ENCODE assay signal across 12 cellular contexts in the genomic region with DNA sequence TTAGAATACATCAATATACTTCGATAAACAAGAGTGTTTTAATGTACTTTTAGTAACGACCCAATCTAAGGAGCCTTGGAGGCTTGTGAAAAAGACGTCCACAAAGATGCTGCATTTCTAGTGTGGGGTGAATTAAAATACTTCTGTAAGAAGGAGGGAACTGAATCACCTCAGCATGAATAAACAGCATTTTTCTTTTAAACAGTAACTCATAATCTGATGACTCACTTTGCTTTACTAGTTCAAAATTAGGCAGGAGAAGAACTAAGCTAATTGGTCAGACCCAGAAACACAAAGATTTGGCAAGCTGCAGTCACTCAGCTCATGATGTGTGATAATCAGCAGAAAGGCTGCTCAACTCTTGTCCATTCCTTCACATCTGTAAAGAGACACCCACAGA. TPM values are rescaled to one million over a fixed set of nuclear protein-coding genes. Genes with fewer than 3 reads are reported as not detected.
A peak's percentile ranks its signal among the peaks of the same experiment; 100 is the strongest.
DNase-seq lines count a peak whose midpoint lies in the region; ATAC-seq and TF ChIP-seq lines count a peak whose summit lies in the region.
"Had no signal": no experiment of that assay in that cellular context is flagged by ENCODE, and none has a peak within 500 bp of the region (broad histone marks: within the 10 kb centered on the region; RNA-seq: fewer than 3 reads in every experiment).

No MANE protein-coding gene starts in this region.

- H2BK5ac ChIP-seq in mesenchymal stem cell (ENCODE audit: low read depth, low read length, poor library complexity, severe bottlenecking), result no peak overlapping the region

- ATAC-seq in heart right ventricle, result no peak

- no peak overlapping the region for H4K91ac ChIP-seq in mesenchymal stem cell (ENCODE audit: low read length)

- no peak overlapping the region for H2BK15ac ChIP-seq in mesenchymal stem cell (ENCODE audit: low read depth, poor library complexity, severe bottlenecking)

- H3K18ac ChIP-seq in mesenchymal stem cell (ENCODE audit: low read depth in 1 of 2, low read length in 2 of 2), result no peak overlapping the region

- no peak overlapping the region for H2AFZ ChIP-seq in mesenchymal stem cell (ENCODE audit: low read depth, low read length)

- DNase-seq in NOMO-1 treated with DMSO at 0.1 percent for 48 hours (lab: John Stamatoyannopoulos, UW; ENCODE audit: unreplicated experiment) (peak; percentile 17), NOMO-1 (lab: John Stamatoyannopoulos, UW; ENCODE audit: unreplicated experiment in 2 of 2) (no peak), HCEC 1CT (peak; percentile 90), cardiac fibroblast (ENCODE audit: low read depth in 2 of 2) (peak; percentile 65 to 67), mesenchymal stem cell (peak; percentile 32), cortex of kidney (lab: John Stamatoyannopoulos, UW) (no peak), NCI-H1048 (lab: John Stamatoyannopoulos, UW) (no peak), heart right ventricle (no peak)
- DNase-seq: NCI-H226; SHP77 treated with DMSO at 0.1 percent for 48 hours; stimulated activated naive CD4-positive, alpha-beta T cell had no signal

- peaks cover 31 to 98% of the 10 kb centered on the region in 2 experiments for H3K36me3 ChIP-seq in mesenchymal stem cell (ENCODE audit: control insufficient read depth in 1 of 2, insufficient read depth in 2 of 2, low read depth in 1 of 2, low read length in 2 of 2)
- H3K36me3 ChIP-seq in heart right ventricle, result peaks cover 0 to 100% (median 70%) of the 10 kb centered on the region in 9 donors

- H3K9me3 ChIP-seq in mesenchymal stem cell (ENCODE audit: control insufficient read depth, low read length), result no peaks in the 10 kb centered on the region
- H3K9me3 ChIP-seq in heart right ventricle, result no peaks in the 10 kb centered on the region

- H3K27me3 ChIP-seq in mesenchymal stem cell (ENCODE audit: control insufficient read depth in 1 of 2, insufficient read depth in 1 of 2, low read length in 2 of 2) (no peaks in the 10 kb centered on the region), heart right ventricle (no peaks in the 10 kb centered on the region)

- no peak overlapping the region for H3K4me3 ChIP-seq in cardiac fibroblast (replicated peaks in 1 of 2; ENCODE audit: low read depth in 2 of 2, low read length in 2 of 2)
- no peak overlapping the region for H3K4me3 ChIP-seq in mesenchymal stem cell (ENCODE audit: insufficient read depth in 1 of 2, low read depth in 1 of 2, low read length in 2 of 2)
- H3K4me3 ChIP-seq in heart right ventricle, result no peak overlapping the region

- H3K23ac ChIP-seq in mesenchymal stem cell (ENCODE audit: low read length in 2 of 2), result no peak overlapping the region

- intact Hi-C loops in heart right ventricle (cut with DNase I), result no loop called here

- H2BK12ac ChIP-seq in mesenchymal stem cell (ENCODE audit: low read length in 2 of 2), result no peak overlapping the region

- no peak overlapping the region for H3K4ac ChIP-seq in mesenchymal stem cell (ENCODE audit: low read depth in 1 of 2, low read length in 2 of 2)

- no CpG with 5 or more reads among the region's 3 CpGs for WGBS in mesenchymal stem cell
- WGBS in heart right ventricle, 2 donors, result 73 to 85% methylated on average over 3 of the region's 3 CpGs

- peaks cover 1% of the 10 kb centered on the region for H3K4me1 ChIP-seq in mesenchymal stem cell (ENCODE audit: control insufficient read depth, insufficient read depth, low read depth, low read length)
- H3K4me1 ChIP-seq in heart right ventricle, result peaks cover 0 to 20% (median 0%) of the 10 kb centered on the region in 9 donors

- H3K14ac ChIP-seq in mesenchymal stem cell (ENCODE audit: low read length in 2 of 2), result no peak overlapping the region

- no peak overlapping the region for H3K4me2 ChIP-seq in mesenchymal stem cell (ENCODE audit: low read length, poor library complexity, severe bottlenecking)

- no peak overlapping the region for H2AK5ac ChIP-seq in mesenchymal stem cell (ENCODE audit: low read length, severe bottlenecking)

- H2BK120ac ChIP-seq in mesenchymal stem cell (ENCODE audit: low read depth, low read length), result no peak overlapping the region

- peak overlapping the region; percentile 45 for H3K9ac ChIP-seq in mesenchymal stem cell (ENCODE audit: low read length)

- H4K8ac ChIP-seq in mesenchymal stem cell (ENCODE audit: low read length), result no peak overlapping the region

- H3K79me1 ChIP-seq in mesenchymal stem cell (replicated peaks; ENCODE audit: low read length, poor library complexity, severe bottlenecking), result peaks cover 28% of the 10 kb centered on the region

- TF ChIP-seq CTCF in cardiac fibroblast (IDR thresholded peaks at IDR 0.05; ENCODE audit: low read depth, low read length) (no peak), heart right ventricle (IDR thresholded peaks at IDR 0.05) (no peak)

- peak overlapping the region; percentile 52 for H3K27ac ChIP-seq in mesenchymal stem cell (ENCODE audit: low read length, poor library complexity, severe bottlenecking)
- no peak overlapping the region for H3K27ac ChIP-seq in heart right ventricle

RNA-seq across cellular contexts. Expression of a gene that starts 24.2 kb away (rescaled TPM):
- polyA plus RNA-seq in mesenchymal stem cell (2013, experiment 1 of 2), result 97.0 TPM
- polyA plus RNA-seq in mesenchymal stem cell (2013, experiment 2 of 2), result 102 TPM
- total RNA-seq in heart right ventricle, result 100 to 1,000 TPM; 224 to 287 (median 259) TPM
- 10 to 100 TPM; 36.7 to 60.2 TPM for polyA plus RNA-seq in heart right ventricle

RNA-seq across cellular contexts. Expression of a gene that starts 33.9 kb away (rescaled TPM):
- polyA plus RNA-seq in mesenchymal stem cell (2013, experiment 1 of 2), result 86.1 TPM
- 91.1 TPM for polyA plus RNA-seq in mesenchymal stem cell (2013, experiment 2 of 2)
- 100 to 1,000 TPM in 1 of 10 donors, 10 to 100 TPM in 9; 73.5 to 109 (median 83.1) TPM for total RNA-seq in heart right ventricle
- 100 to 1,000 TPM in 1 of 2 donors, 10 to 100 TPM in 1; 95.7 to 113 TPM for polyA plus RNA-seq in heart right ventricle

RNA-seq across cellular contexts. Expression of a gene that starts 39.9 kb away (rescaled TPM):
- 0.39 TPM for polyA plus RNA-seq in mesenchymal stem cell (2013, experiment 1 of 2)
- polyA plus RNA-seq in mesenchymal stem cell (2013, experiment 2 of 2), result 0.38 TPM
- total RNA-seq in heart right ventricle, result not detected
- not detected for polyA plus RNA-seq in heart right ventricle
- total RNA-seq: neural crest cell had no signal

Comparison
In these comparisons a context has a peak if more than half of its experiments do, and no peak if none do; other contexts are left out.
1. DNase-seq: peak in NOMO-1 treated with DMSO at 0.1 percent for 48 hours (single experiment), HCEC 1CT (single experiment), cardiac fibroblast (2 of 2) and mesenchymal stem cell (single experiment); none in NOMO-1 (0 of 2), cortex of kidney (single experiment), NCI-H1048 (single experiment) and heart right ventricle (0 of 2).